In genomic region chr7:116526897-116527296, GRCh38 we compare ENCODE assay signal across 1 cellular context.
A peak's percentile ranks its signal among the peaks of the same experiment; 100 is the strongest.
TF ChIP-seq lines count a peak whose summit lies in the region.

No MANE protein-coding gene starts in this region.

TF ChIP-seq in SK-N-SH, 30 proteins besides CTCF, POLR2A, EP300 and RAD21 (continued from another document):
- TF ChIP-seq REST (IDR thresholded peaks at IDR 0.05; ENCODE audit: low read depth, low read length), result no peak
- TF ChIP-seq FOSL2 (IDR thresholded peaks at IDR 0.05; ENCODE audit: borderline replicate concordance, low read depth), result peak; percentile 35; the same call in 1 of the 2 replicates
- no peak for TF ChIP-seq NRF1 (IDR thresholded peaks at IDR 0.05; ENCODE audit: low read depth, low read length)
- no peak for TF ChIP-seq RFX5 (IDR thresholded peaks at IDR 0.05; ENCODE audit: low read length)
- TF ChIP-seq, protein P1, sequence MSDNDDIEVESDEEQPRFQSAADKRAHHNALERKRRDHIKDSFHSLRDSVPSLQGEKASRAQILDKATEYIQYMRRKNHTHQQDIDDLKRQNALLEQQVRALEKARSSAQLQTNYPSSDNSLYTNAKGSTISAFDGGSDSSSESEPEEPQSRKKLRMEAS (IDR thresholded peaks at IDR 0.05; ENCODE audit: low read depth), result peak; percentile 91
